ENCODE assay signal across 11 cellular contexts in the genomic region with DNA sequence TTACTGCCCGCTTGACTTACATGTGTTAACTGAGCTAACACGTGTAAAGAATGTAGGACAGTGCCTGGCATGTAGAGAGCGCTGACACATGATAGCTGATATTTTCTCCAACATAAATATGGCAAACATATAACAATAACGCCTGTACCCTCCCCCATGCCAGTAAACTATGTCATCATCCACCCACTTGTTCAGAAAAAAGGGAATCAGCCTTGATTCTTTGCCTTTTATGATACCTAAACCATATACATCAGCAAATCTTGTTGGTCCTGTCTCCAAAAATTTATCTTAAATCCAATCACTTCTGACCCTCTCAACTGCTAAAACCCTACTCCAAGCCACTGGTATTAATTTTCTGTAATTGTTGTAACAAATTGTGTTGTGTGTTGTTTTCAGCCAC. TPM values are rescaled to one million over a fixed set of nuclear protein-coding genes. Genes with fewer than 3 reads are reported as not detected.
DNase-seq lines count a peak whose midpoint lies in the region; ATAC-seq lines count a peak whose summit lies in the region.
"Had no signal": no experiment of that assay in that cellular context is flagged by ENCODE, and none has a peak within 500 bp of the region (broad histone marks: within the 10 kb centered on the region; RNA-seq: fewer than 3 reads in every experiment).

No MANE protein-coding gene starts in this region.

- peaks cover 7% of the 10 kb centered on the region for H3K36me3 Mint-ChIP-seq in activated naive CD4-positive, alpha-beta T cell treated with anti-CD3 and anti-CD28 coated beads, Interleukin-2, amount 10 ng/mL, durations not matched to agents 7 days and 5 days
- no peaks in the 10 kb centered on the region for H3K36me3 Mint-ChIP-seq in T-helper 17 cell (ENCODE audit: low read depth)

- peak overlapping the region; percentile 89 for H3K4me3 Mint-ChIP-seq in activated naive CD4-positive, alpha-beta T cell treated with anti-CD3 and anti-CD28 coated beads, Interleukin-2, amount 10 ng/mL, durations not matched to agents 7 days and 5 days
- peak overlapping the region; percentile 90 for H3K4me3 Mint-ChIP-seq in T-helper 17 cell

- peaks cover 3% of the 10 kb centered on the region for H3K36me3 ChIP-seq in iPS-18a (ENCODE audit: control insufficient read depth, low read depth, low read length)
- H3K36me3 ChIP-seq in stomach smooth muscle (ENCODE audit: control insufficient read depth in 2 of 2, insufficient read depth in 2 of 2, low read length in 2 of 2), result peaks cover 0 to 4% of the 10 kb centered on the region in 2 donors

- H3K4me1 Mint-ChIP-seq in activated naive CD4-positive, alpha-beta T cell treated with anti-CD3 and anti-CD28 coated beads, Interleukin-2, amount 10 ng/mL, durations not matched to agents 7 days and 5 days, result peaks cover 64% of the 10 kb centered on the region
- H3K4me1 Mint-ChIP-seq in T-helper 17 cell, result peaks cover 58% of the 10 kb centered on the region

- H3K4me3 ChIP-seq in iPS-18a (ENCODE audit: low read length) (peak overlapping the region; percentile 59), stomach smooth muscle (ENCODE audit: low read length in 2 of 2) (peak overlapping the region in 1 of 2 donors; percentile 84)

- no peaks in the 10 kb centered on the region for H3K9me3 ChIP-seq in T-helper 17 cell (ENCODE audit: control insufficient read depth, low read length, poor library complexity, severe bottlenecking)
- no peaks in the 10 kb centered on the region for H3K9me3 ChIP-seq in iPS-18a (ENCODE audit: control insufficient read depth, low read depth, low read length)
- H3K9me3 ChIP-seq in stomach smooth muscle (ENCODE audit: control insufficient read depth in 2 of 2, low read length in 2 of 2), result no peaks in the 10 kb centered on the region
- H3K9me3 ChIP-seq: BE2C had no signal

- ATAC-seq in T-helper 17 cell, result no peak
- ATAC-seq in HG02642 (IDR thresholded peaks at IDR 0.05; ENCODE audit: poor library complexity, unreplicated experiment), result no peak
- ATAC-seq in HG02973 (IDR thresholded peaks at IDR 0.05; ENCODE audit: unreplicated experiment), result no peak
- ATAC-seq in Right ventricle myocardium inferior, result no peak

- H3K27ac ChIP-seq in iPS-18a (ENCODE audit: low read length) (no peak overlapping the region), stomach smooth muscle (ENCODE audit: low read length) (peak overlapping the region; percentile 88)

- peak overlapping the region; percentile 94 for H3K27ac Mint-ChIP-seq in activated naive CD4-positive, alpha-beta T cell treated with anti-CD3 and anti-CD28 coated beads, Interleukin-2, amount 10 ng/mL, durations not matched to agents 7 days and 5 days
- peak overlapping the region; percentile 88 for H3K27ac Mint-ChIP-seq in T-helper 17 cell

- H3K4me1 ChIP-seq in iPS-18a (ENCODE audit: control insufficient read depth, low read depth, low read length), result peaks cover 10% of the 10 kb centered on the region
- peaks cover 36% of the 10 kb centered on the region for H3K4me1 ChIP-seq in stomach smooth muscle (ENCODE audit: control insufficient read depth, insufficient read depth, low read length)
- H3K4me1 ChIP-seq: BE2C had no signal

- H3K9ac ChIP-seq in iPS-18a (ENCODE audit: low read length), result no peak overlapping the region
- H3K9ac ChIP-seq in stomach smooth muscle (ENCODE audit: low read length in 2 of 2), result peak overlapping the region in 1 of 2 donors; percentile 94

- H3K27me3 Mint-ChIP-seq in activated naive CD4-positive, alpha-beta T cell treated with anti-CD3 and anti-CD28 coated beads, Interleukin-2, amount 10 ng/mL, durations not matched to agents 7 days and 5 days, result peaks cover 9% of the 10 kb centered on the region
- H3K27me3 Mint-ChIP-seq in T-helper 17 cell, result no peaks in the 10 kb centered on the region

- H3K27me3 ChIP-seq in iPS-18a (ENCODE audit: control insufficient read depth, insufficient read depth, low read length) (peaks cover 44% of the 10 kb centered on the region), stomach smooth muscle (ENCODE audit: control insufficient read depth in 1 of 2, insufficient read depth in 2 of 2, low read length in 2 of 2) (no peaks in the 10 kb centered on the region)
- H3K27me3 ChIP-seq: BE2C had no signal

- DNase-seq in activated naive CD4-positive, alpha-beta T cell treated with anti-CD3 and anti-CD28 coated beads, Interleukin-2, amount 10 ng/mL, durations not matched to agents 7 days and 5 days, result no peak
- DNase-seq in activated naive CD4-positive, alpha-beta T cell (lab: John Stamatoyannopoulos, UW), result no peak
- DNase-seq in T-helper 17 cell (no peak), Right ventricle myocardium inferior (ENCODE audit: missing footprints) (no peak)
- DNase-seq: BE2C, islet precursor cell, NCI-H774 had no signal

- no peaks in the 10 kb centered on the region for H3K9me3 Mint-ChIP-seq in activated naive CD4-positive, alpha-beta T cell treated with anti-CD3 and anti-CD28 coated beads, Interleukin-2, amount 10 ng/mL, durations not matched to agents 7 days and 5 days

- intact Hi-C loops in Right ventricle myocardium inferior (cut with DNase I), result no loop called here

- CTCF ChIA-PET in activated naive CD4-positive, alpha-beta T cell treated with anti-CD3 and anti-CD28 coated beads, Interleukin-2, amount 10 ng/mL, durations not matched to agents 7 days and 5 days (lab: Charles Lee), result interaction anchor here (2.9 kb wide), 1 partner anchor 18 kb away, joined by 19 read pairs; no protein-coding TSS in a partner anchor

RNA-seq across cellular contexts. Expression of a gene that starts 1.1 kb away (rescaled TPM):
- total RNA-seq in T-helper 17 cell (10 to 100 TPM; 35.0 to 41.4 TPM), Right ventricle myocardium inferior (20.8 TPM)

RNA-seq across cellular contexts. Expression of a gene that starts 22.0 kb away (rescaled TPM):
- total RNA-seq in T-helper 17 cell, result 10 to 100 TPM; 23.1 to 28.8 TPM
- total RNA-seq in Right ventricle myocardium inferior, result 40.3 TPM

RNA-seq across cellular contexts. Expression of a gene that starts 34.3 kb away (rescaled TPM):
- 10 to 100 TPM; 13.3 to 20.0 TPM for total RNA-seq in T-helper 17 cell
- total RNA-seq in Right ventricle myocardium inferior, result 22.2 TPM

RNA-seq across cellular contexts. Expression of a gene that starts 46.0 kb away (rescaled TPM):
- 1 to 10 TPM; 2.1 to 3.6 TPM for total RNA-seq in T-helper 17 cell
- 2.9 TPM for total RNA-seq in Right ventricle myocardium inferior
